Comparison of ENCODE assay signal across 8 cellular contexts in genomic region chr18:58044370-58045264, GRCh38. TPM values are rescaled to one million over a fixed set of nuclear protein-coding genes. Genes with fewer than 3 reads are reported as not detected.
DNase-seq lines count a peak whose midpoint lies in the region; ATAC-seq and TF ChIP-seq lines count a peak whose summit lies in the region.

No MANE protein-coding gene starts in this region.

- peaks cover 39% of the 10 kb centered on the region; the same call in 1 of the 2 replicates for H3K27me3 ChIP-seq in iPS-20b (ENCODE audit: insufficient read depth, low read length)

- peak; percentile 68 for DNase-seq in DMS79 treated with DMSO at 0.1 percent for 48 hours (lab: John Stamatoyannopoulos, UW)
- DNase-seq in HS-27A (ENCODE audit: low read depth) = peak; percentile 23
- DNase-seq in T-helper 17 cell = peak; percentile 33 to 52 (median 39)
- peak; percentile 8 for DNase-seq in astrocyte of the spinal cord (ENCODE audit: low read depth, low spot score)
- DNase-seq in epidermal melanocyte (ENCODE audit: insufficient read length, low spot score) = no peak

- peak overlapping the region; percentile 51 for H3K9ac ChIP-seq in iPS-20b (ENCODE audit: low read depth, low read length)

- H3K27ac Mint-ChIP-seq in T-helper 17 cell = peak overlapping the region; percentile 72

- H3K9me3 ChIP-seq in T-helper 17 cell (ENCODE audit: control insufficient read depth, low read length, poor library complexity, severe bottlenecking) (no peaks in the 10 kb centered on the region), iPS-20b (ENCODE audit: insufficient read depth, low read depth, low read length) (no peaks in the 10 kb centered on the region)

- ATAC-seq in GM21423 (IDR thresholded peaks at IDR 0.05; ENCODE audit: unreplicated experiment) (peak; percentile 37), T-helper 17 cell (peak; percentile 46)

- H3K4me3 Mint-ChIP-seq in T-helper 17 cell = peak overlapping the region; percentile 91

- TF ChIP-seq CTCF in astrocyte of the spinal cord (IDR thresholded peaks at IDR 0.05; ENCODE audit: low read depth, low read length) = no peak

- H3K36me3 Mint-ChIP-seq in T-helper 17 cell (ENCODE audit: low read depth) = peaks cover 3% of the 10 kb centered on the region

- peaks cover 15% of the 10 kb centered on the region; the same call in 1 of the 2 replicates for H3K4me1 ChIP-seq in iPS-20b (ENCODE audit: insufficient read depth, low read length)

- H3K4me3 ChIP-seq in astrocyte of the spinal cord (ENCODE audit: low read depth, low read length) (peak overlapping the region; percentile 72), iPS-20b (ENCODE audit: low read length) (peak overlapping the region; percentile 82), skin epidermis (peak overlapping the region; percentile 69 to 91 (median 86))

- in situ Hi-C loops in astrocyte of the spinal cord (cut with HindIII; ENCODE audit: low sequenced_read_pairs) = no loop called here

- H3K27ac ChIP-seq in iPS-20b (ENCODE audit: low read length) = no peak overlapping the region
- peak overlapping the region in 20 of 21 experiments; percentile 42 to 85 (median 62) for H3K27ac ChIP-seq in skin epidermis

- no peaks in the 10 kb centered on the region for H3K36me3 ChIP-seq in iPS-20b (ENCODE audit: insufficient read depth, low read depth, low read length)

- peaks cover 28% of the 10 kb centered on the region for H3K27me3 Mint-ChIP-seq in T-helper 17 cell

- peaks cover 18% of the 10 kb centered on the region for H3K4me1 Mint-ChIP-seq in T-helper 17 cell

RNA-seq across cellular contexts. Expression of gene NEDD4L, which starts 0.6 kb away (rescaled TPM):
- 10 to 100 TPM in 1 of 2 donors, 1 to 10 TPM in 1; 9.8 to 22.4 TPM for total RNA-seq in T-helper 17 cell
